Comparison of ENCODE assay signal across 9 cellular contexts in genomic region chr1:234969011-234969441, GRCh38.
A peak's percentile ranks its signal among the peaks of the same experiment; 100 is the strongest.
DNase-seq lines count a peak whose midpoint lies in the region; ATAC-seq, FAIRE-seq and TF ChIP-seq lines count a peak whose summit lies in the region.
"Had no signal": no experiment of that assay in that cellular context is flagged by ENCODE, and none has a peak within 500 bp of the region (broad histone marks: within the 10 kb centered on the region; RNA-seq: fewer than 3 reads in every experiment).

No MANE protein-coding gene starts in this region.

- H3K4ac ChIP-seq in H1 (replicated peaks; ENCODE audit: insufficient read length, low read depth, low read length): no peak overlapping the region

- H2AK5ac ChIP-seq in H1 (ENCODE audit: low read depth, low read length): peak overlapping the region; percentile 45; the same call in 1 of the 2 replicates

- H3K23me2 ChIP-seq in H1 (ENCODE audit: low read depth, low read length): no peaks in the 10 kb centered on the region; the same call in none of the 2 replicates

- H4K8ac ChIP-seq in H1 (ENCODE audit: extremely low read depth, insufficient read depth, low read length): no peak overlapping the region

- no peak overlapping the region for H4K91ac ChIP-seq in H1 (replicated peaks; ENCODE audit: insufficient read length, low read length)

- no peak overlapping the region for H3K56ac ChIP-seq in H1 (replicated peaks; ENCODE audit: insufficient read length, low read depth, low read length)

- H3K9me3 ChIP-seq in H1 (ENCODE audit: insufficient read depth in 2 of 2, low read depth in 1 of 2, low read length in 1 of 2) (no peaks in the 10 kb centered on the region), gastrocnemius medialis (no peaks in the 10 kb centered on the region)

- CTCF ChIA-PET in H1 (lab: Charles Lee; ENCODE audit: partially characterized antibody): interaction anchor here (0.6 kb wide), 1 partner anchor 815 kb away, joined by 4 read pairs; no protein-coding TSS in a partner anchor

- no peak overlapping the region for H3K9ac ChIP-seq in H1 (replicated peaks in 1 of 4; ENCODE audit: extremely low read depth in 1 of 4, low read depth in 3 of 4, low read length in 3 of 4)

- H2BK120ac ChIP-seq in H1 (replicated peaks; ENCODE audit: low read depth, low read length): no peak overlapping the region

- H3K36me3 ChIP-seq in H1 (ENCODE audit: control insufficient read depth in 2 of 4, insufficient read depth in 4 of 4, low read length in 3 of 4) (no peaks in the 10 kb centered on the region), gastrocnemius medialis (no peaks in the 10 kb centered on the region)

- H3K27me3 ChIP-seq in H1 (replicated peaks in 1 of 4; ENCODE audit: control insufficient read depth in 3 of 4, extremely low read depth in 1 of 4, insufficient read depth in 3 of 4, low read length in 3 of 4) (peaks cover 0 to 4% (median 1%) of the 10 kb centered on the region in 4 experiments; a peak in 3 of 7 replicates), gastrocnemius medialis (no peaks in the 10 kb centered on the region)

- ATAC-seq in gastrocnemius medialis (no peak), HG03175 (IDR thresholded peaks at IDR 0.05; ENCODE audit: unreplicated experiment) (no peak), HG02642 (IDR thresholded peaks at IDR 0.05; ENCODE audit: poor library complexity, unreplicated experiment) (no peak)

- 0 out of 2 replicates have a peak overlapping the region, but pooled peaks have one; percentile 62 for H2BK20ac ChIP-seq in H1 (ENCODE audit: low read length)

- no peak overlapping the region for H2BK15ac ChIP-seq in H1 (ENCODE audit: low read length)

- H2BK5ac ChIP-seq in H1 (ENCODE audit: low read depth, low read length): no peak overlapping the region

- TF ChIP-seq EP300 in H1 (IDR thresholded peaks at IDR 0.05; ENCODE audit: borderline replicate concordance in 1 of 2, low read depth in 2 of 2, low read length in 2 of 2): no peak

- peak overlapping the region; percentile 63; the same call in 1 of the 2 replicates for H2BK12ac ChIP-seq in H1 (ENCODE audit: low read depth, low read length)

- no peaks in the 10 kb centered on the region for H3K79me2 ChIP-seq in H1 (ENCODE audit: control insufficient read depth in 1 of 2, insufficient read depth in 2 of 2, low read length in 2 of 2)

- FAIRE-seq in GM12891 (lab: Jason Lieb, UNC): no peak
- FAIRE-seq in H1 (lab: Jason Lieb, UNC): no peak
- FAIRE-seq in H54 (lab: Jason Lieb, UNC): no peak

- H3K4me3 ChIP-seq in H1 (ENCODE audit: extremely low read depth in 1 of 4, insufficient read depth in 2 of 4, low read depth in 3 of 4, low read length in 4 of 4): no peak overlapping the region
- H3K4me3 ChIP-seq in gastrocnemius medialis: no peak overlapping the region

- no peaks in the 10 kb centered on the region for H4K20me1 ChIP-seq in H1 (replicated peaks in 1 of 2; ENCODE audit: control insufficient read depth in 1 of 2, insufficient read depth in 2 of 2, low read length in 2 of 2)

- TF ChIP-seq POLR2A in GM12891 (IDR thresholded peaks at IDR 0.05; ENCODE audit: low read depth, low read length) (no peak), H1 (IDR thresholded peaks at IDR 0.05; ENCODE audit: control extremely low read depth in 1 of 2, low read depth in 2 of 2, low read length in 2 of 2) (no peak), gastrocnemius medialis (IDR thresholded peaks at IDR 0.05) (no peak), H54 (IDR thresholded peaks at IDR 0.05; ENCODE audit: low read depth, low read length) (no peak)

- H3K4me2 ChIP-seq in H1 (ENCODE audit: insufficient read depth in 1 of 2, low read depth in 2 of 2, low read length in 2 of 2): peak overlapping the region in 1 of 2 experiments; percentile 57; a peak in 2 of 4 replicates

- no peak for TF ChIP-seq RAD21 in H1 (IDR thresholded peaks at IDR 0.05 in 1 of 2, conservative IDR thresholded peaks at IDR 0.05 in 1 of 2; ENCODE audit: low read depth in 2 of 2, low read length in 2 of 2)

- no peak overlapping the region for H3K23ac ChIP-seq in H1 (ENCODE audit: insufficient read length)

- in situ Hi-C loops in gastrocnemius medialis (cut with MboI; ENCODE audit: low sequenced_read_pairs in 4 of 4): no loop called here

- H3K27ac ChIP-seq in H1 (ENCODE audit: low read depth, low read length): no peak overlapping the region
- H3K27ac ChIP-seq in gastrocnemius medialis: peak overlapping the region; percentile 87 to 94 (median 90)

- no peak overlapping the region for H4K5ac ChIP-seq in H1 (ENCODE audit: insufficient read length, low read depth, low read length)

- no peaks in the 10 kb centered on the region for H3K79me1 ChIP-seq in H1 (ENCODE audit: low read depth, low read length)

- DNase-seq in GM12891 (ENCODE audit: insufficient read length, low spot score) (no peak), NCI-H510A treated with DMSO at 0.1 percent for 48 hours (lab: John Stamatoyannopoulos, UW) (peak; percentile 89), H1 (ENCODE audit: low read depth in 1 of 2, low spot score in 2 of 2) (no peak), gastrocnemius medialis (no peak), NCI-H1930 (lab: John Stamatoyannopoulos, UW) (no peak), H54 (ENCODE audit: insufficient read length, low spot score) (no peak)
- DNase-seq: stimulated activated CD4-positive, alpha-beta T cell treated with anti-CD3 and anti-CD28 coated beads, Interleukin-4, amount 100 ng/mL, for 24 hours had no signal

- H2AFZ ChIP-seq in H1 (ENCODE audit: low read length): no peak overlapping the region

- no peak overlapping the region for H3K14ac ChIP-seq in H1 (ENCODE audit: insufficient read length)

- intact Hi-C loops in gastrocnemius medialis (cut with DNase I; ENCODE audit: low total_unique reads): no loop called here

- POLR2A ChIA-PET in H1 (lab: Charles Lee; ENCODE audit: partially characterized antibody): interaction anchor here (1.1 to 3.4 kb wide), 2 partner anchors 11 to 115 kb away, joined by 3 to 43 read pairs; no protein-coding TSS in a partner anchor

- WGBS in H1 (ENCODE audit: extremely low coverage in 1 of 2, insufficient coverage in 1 of 2, insufficient read length in 1 of 2, insufficient replicate concordance in 2 of 2, low coverage in 1 of 2, low lambda C conversion rate in 2 of 2, missing lambda C conversion rate in 1 of 2), 2 experiments: 86% methylated on average over 4 of the region's 4 CpGs; no CpG with 5 or more reads in 1 of the 2 experiments

- H3K4me1 ChIP-seq in H1 (replicated peaks in 1 of 4; ENCODE audit: control insufficient read depth in 3 of 4, insufficient read depth in 4 of 4, low read length in 3 of 4) (peaks cover 8 to 31% (median 27%) of the 10 kb centered on the region in 4 experiments), gastrocnemius medialis (peaks cover 60 to 67% of the 10 kb centered on the region in 2 donors)

- TF ChIP-seq CTCF in H1 (IDR thresholded peaks at IDR 0.05; ENCODE audit: control extremely low read depth in 1 of 3, insufficient read depth in 1 of 3, low read depth in 1 of 3, low read length in 3 of 3): no peak
- no peak for TF ChIP-seq CTCF in gastrocnemius medialis (IDR thresholded peaks at IDR 0.05 in 4 of 5, conservative IDR thresholded peaks at IDR 0.05 in 1 of 5)

- no peak overlapping the region for H3K18ac ChIP-seq in H1 (ENCODE audit: extremely low read depth, low read length)

TF ChIP-seq in GM12891, 5 proteins besides CTCF, POLR2A, EP300 and RAD21:
- TF ChIP-seq PAX5 (IDR thresholded peaks at IDR 0.05; ENCODE audit: insufficient read depth, low read length, severe bottlenecking) (no peak), SPI1 (IDR thresholded peaks at IDR 0.05; ENCODE audit: low read depth, low read length) (peak; percentile 46; the same call in 1 of the 2 replicates)
TF ChIP-seq in GM12891: peak in this region for 1.

TF ChIP-seq in H1, 55 proteins besides CTCF, POLR2A, EP300 and RAD21:
- no peak for TF ChIP-seq RXRA (IDR thresholded peaks at IDR 0.05; ENCODE audit: insufficient read depth, low read depth, low read length)
